22 cellular contexts compared by ENCODE assay signal in genomic region chrX:147898951-147899350, GRCh38.
"Had no signal": no experiment of that assay in that cellular context is flagged by ENCODE, and none has a peak within 500 bp of the region (broad histone marks: within the 10 kb centered on the region; RNA-seq: fewer than 3 reads in every experiment).

No MANE protein-coding gene starts in this region.

- H3K27me3 ChIP-seq: colonic mucosa, esophagus squamous epithelium, gastrocnemius medialis, heart right ventricle had no signal

- ATAC-seq: effector memory CD8-positive, alpha-beta T cell; gastrocnemius medialis; heart right ventricle; left cardiac atrium; left ventricle myocardium superior had no signal

- FAIRE-seq: endothelial cell of umbilical vein, islet of Langerhans, keratinocyte had no signal

- H3K4me3 Mint-ChIP-seq: dendritic cell treated with granulocyte-macrophage colony-stimulating factor and Interleukin-4, amounts not matched to agents 40 ng/mL and 50 ng/mL, for 4 days; effector memory CD8-positive, alpha-beta T cell had no signal

- H3K4me3 ChIP-seq: colonic mucosa, esophagus squamous epithelium, gastrocnemius medialis, heart right ventricle, lower lobe of right lung had no signal

- DNase-seq: colonic mucosa; cortex of kidney; effector CD8-positive, alpha-beta T cell; effector memory CD8-positive, alpha-beta T cell; erythroblast; esophagus squamous epithelium; foreskin fibroblast; foreskin melanocyte; gastrocnemius medialis; glutamatergic neuron; head of caudate nucleus; heart right ventricle; hippocampal formation; left cardiac atrium; left ventricle myocardium superior; lower lobe of right lung; mesenchymal stem cell; midbrain had no signal

- H3K27ac ChIP-seq: colonic mucosa, esophagus squamous epithelium, gastrocnemius medialis, heart right ventricle, lower lobe of right lung had no signal

- H3K27ac Mint-ChIP-seq: dendritic cell treated with granulocyte-macrophage colony-stimulating factor and Interleukin-4, amounts not matched to agents 40 ng/mL and 50 ng/mL, for 4 days; effector memory CD8-positive, alpha-beta T cell had no signal

- H3K9me3 Mint-ChIP-seq: dendritic cell treated with granulocyte-macrophage colony-stimulating factor and Interleukin-4, amounts not matched to agents 40 ng/mL and 50 ng/mL, for 4 days; effector memory CD8-positive, alpha-beta T cell had no signal

- H3K4me1 ChIP-seq: colonic mucosa, gastrocnemius medialis, heart right ventricle, lower lobe of right lung had no signal

- H3K36me3 ChIP-seq: colonic mucosa, esophagus squamous epithelium, gastrocnemius medialis, heart right ventricle, lower lobe of right lung had no signal

- H3K9me3 ChIP-seq: colonic mucosa, esophagus squamous epithelium, gastrocnemius medialis, lower lobe of right lung had no signal

- H3K27me3 Mint-ChIP-seq: effector memory CD8-positive, alpha-beta T cell had no signal
